In genomic region chr5:177317959-177318377, GRCh38 we compare ENCODE assay signal across 1 cellular context.
TF ChIP-seq lines count a peak whose summit lies in the region.

No MANE protein-coding gene starts in this region.

TF ChIP-seq in GM23338, 12 proteins besides CTCF, POLR2A, EP300 and RAD21 (continued from another document):
- TF ChIP-seq ZNF462 (CRISPR knock-in tag; IDR thresholded peaks at IDR 0.05) (no peak), ZNF331 (CRISPR knock-in tag; IDR thresholded peaks at IDR 0.05; ENCODE audit: low read depth) (no peak), EZH2 (IDR thresholded peaks at IDR 0.05; ENCODE audit: low read depth, unreplicated experiment) (no peak), EZH2phosphoT487 (IDR thresholded peaks at IDR 0.05; ENCODE audit: unreplicated experiment) (no peak), ETS1 (IDR thresholded peaks at IDR 0.05) (no peak), REST (IDR thresholded peaks at IDR 0.05; ENCODE audit: unreplicated experiment) (no peak), JUNB (IDR thresholded peaks at IDR 0.05; ENCODE audit: unreplicated experiment) (no peak), CREB1 (CRISPR knock-in tag; IDR thresholded peaks at IDR 0.05; ENCODE audit: low read depth) (no peak), NANOG (IDR thresholded peaks at IDR 0.05; ENCODE audit: borderline replicate concordance) (no peak)
